Comparison of ENCODE assay signal across 8 cellular contexts in genomic region chr10:35642793-35643114, GRCh38. TPM values are rescaled to one million over a fixed set of nuclear protein-coding genes. Genes with fewer than 3 reads are reported as not detected.
DNase-seq lines count a peak whose midpoint lies in the region; ATAC-seq lines count a peak whose summit lies in the region.

No MANE protein-coding gene starts in this region.

- H3K27me3 ChIP-seq in mucosa of stomach (ENCODE audit: control insufficient read depth, insufficient read depth, low read length) (no peaks in the 10 kb centered on the region), aorta (ENCODE audit: control insufficient read depth in 1 of 2, insufficient read depth in 2 of 2, low read length in 1 of 2) (no peaks in the 10 kb centered on the region)

- H3K9me3 Mint-ChIP-seq in stimulated activated naive CD8-positive, alpha-beta T cell treated with anti-CD3 and anti-CD28 coated beads, Interleukin-15, Interleukin-2, amounts not matched to agents 100 ng/mL and 50 ng/mL, for 24 hours, result no peaks in the 10 kb centered on the region
- no peaks in the 10 kb centered on the region for H3K9me3 Mint-ChIP-seq in dendritic cell treated with granulocyte-macrophage colony-stimulating factor and Interleukin-4, amounts not matched to agents 40 ng/mL and 50 ng/mL, for 4 days

- peak overlapping the region; percentile 82 for H3K4me3 ChIP-seq in mucosa of stomach (ENCODE audit: low read length)
- peak overlapping the region; percentile 1 to 79 for H3K4me3 ChIP-seq in aorta (ENCODE audit: low read length in 2 of 2)

- ATAC-seq in stimulated activated naive CD8-positive, alpha-beta T cell treated with anti-CD3 and anti-CD28 coated beads, Interleukin-15, Interleukin-2, amounts not matched to agents 100 U/mL and 50 U/mL, for 24 hours, result no peak
- peak; percentile 5 for ATAC-seq in aorta (ENCODE audit: low FRiP score)
- ATAC-seq in GM19463 (IDR thresholded peaks at IDR 0.05; ENCODE audit: unreplicated experiment), result no peak

- peaks cover 27% of the 10 kb centered on the region for H3K4me1 ChIP-seq in mucosa of stomach (ENCODE audit: control insufficient read depth, insufficient read depth, low read length)
- no peaks in the 10 kb centered on the region for H3K4me1 ChIP-seq in aorta (ENCODE audit: control insufficient read depth in 1 of 2, insufficient read depth in 2 of 2, low read length in 2 of 2)

- H3K36me3 ChIP-seq in mucosa of stomach (ENCODE audit: control insufficient read depth, insufficient read depth, low read length) (no peaks in the 10 kb centered on the region), aorta (ENCODE audit: control insufficient read depth in 1 of 2, insufficient read depth in 2 of 2, low read length in 1 of 2) (no peaks in the 10 kb centered on the region)

- peak overlapping the region; percentile 61 for H3K9ac ChIP-seq in mucosa of stomach (ENCODE audit: low read length)

- peaks cover 60% of the 10 kb centered on the region for H3K27me3 Mint-ChIP-seq in stimulated activated naive CD8-positive, alpha-beta T cell treated with anti-CD3 and anti-CD28 coated beads, Interleukin-15, Interleukin-2, amounts not matched to agents 100 ng/mL and 50 ng/mL, for 24 hours
- peaks cover 69% of the 10 kb centered on the region for H3K27me3 Mint-ChIP-seq in dendritic cell treated with granulocyte-macrophage colony-stimulating factor and Interleukin-4, amounts not matched to agents 40 ng/mL and 50 ng/mL, for 4 days

- H3K9me3 ChIP-seq in mucosa of stomach (ENCODE audit: control insufficient read depth, low read length) (no peaks in the 10 kb centered on the region), aorta (ENCODE audit: control insufficient read depth, low read length) (peaks cover 3% of the 10 kb centered on the region)

- no peak for DNase-seq in stimulated activated naive CD8-positive, alpha-beta T cell treated with anti-CD3 and anti-CD28 coated beads, Interleukin-15, Interleukin-2, amounts not matched to agents 100 U/mL and 50 U/mL, for 24 hours
- DNase-seq in aorta (no peak), cerebellar nuclear complex (lab: John Stamatoyannopoulos, UW) (no peak), NCI-H1930 (lab: John Stamatoyannopoulos, UW) (no peak)

- no peaks in the 10 kb centered on the region for H3K36me3 Mint-ChIP-seq in stimulated activated naive CD8-positive, alpha-beta T cell treated with anti-CD3 and anti-CD28 coated beads, Interleukin-15, Interleukin-2, amounts not matched to agents 100 ng/mL and 50 ng/mL, for 24 hours (ENCODE audit: low read depth)
- peaks cover 14% of the 10 kb centered on the region for H3K36me3 Mint-ChIP-seq in dendritic cell treated with granulocyte-macrophage colony-stimulating factor and Interleukin-4, amounts not matched to agents 40 ng/mL and 50 ng/mL, for 4 days (ENCODE audit: low read depth)

- peak overlapping the region; percentile 79 for H3K4me3 Mint-ChIP-seq in stimulated activated naive CD8-positive, alpha-beta T cell treated with anti-CD3 and anti-CD28 coated beads, Interleukin-15, Interleukin-2, amounts not matched to agents 100 ng/mL and 50 ng/mL, for 24 hours
- peak overlapping the region; percentile 81 for H3K4me3 Mint-ChIP-seq in dendritic cell treated with granulocyte-macrophage colony-stimulating factor and Interleukin-4, amounts not matched to agents 40 ng/mL and 50 ng/mL, for 4 days

- H3K4me1 Mint-ChIP-seq in stimulated activated naive CD8-positive, alpha-beta T cell treated with anti-CD3 and anti-CD28 coated beads, Interleukin-15, Interleukin-2, amounts not matched to agents 100 ng/mL and 50 ng/mL, for 24 hours (ENCODE audit: low read depth), result peaks cover 31% of the 10 kb centered on the region
- peaks cover 43% of the 10 kb centered on the region for H3K4me1 Mint-ChIP-seq in dendritic cell treated with granulocyte-macrophage colony-stimulating factor and Interleukin-4, amounts not matched to agents 40 ng/mL and 50 ng/mL, for 4 days (ENCODE audit: low read depth)

- WGBS in aorta, 2 donors, result 0 to 1% methylated on average over 17 of the region's 17 CpGs

- H3K27ac ChIP-seq in aorta (ENCODE audit: low read depth in 1 of 2, low read length in 2 of 2), result no peak overlapping the region

- H3K27ac Mint-ChIP-seq in stimulated activated naive CD8-positive, alpha-beta T cell treated with anti-CD3 and anti-CD28 coated beads, Interleukin-15, Interleukin-2, amounts not matched to agents 100 ng/mL and 50 ng/mL, for 24 hours, result no peak overlapping the region
- H3K27ac Mint-ChIP-seq in dendritic cell treated with granulocyte-macrophage colony-stimulating factor and Interleukin-4, amounts not matched to agents 40 ng/mL and 50 ng/mL, for 4 days, result peak overlapping the region; percentile 68

- intact Hi-C loops in dendritic cell treated with granulocyte-macrophage colony-stimulating factor and Interleukin-4, amounts not matched to agents 40 ng/mL and 50 ng/mL, for 4 days (cut with micrococcal nuclease), result no loop called here
- intact Hi-C loops in aorta (cut with DNase I), result loop anchor here (5.0 to 10.0 kb wide), 4 partner anchors 532 to 865 kb away; no protein-coding TSS in a partner anchor

RNA-seq across cellular contexts. Expression of gene FZD8, which starts 0.7 kb away (rescaled TPM):
- 10 to 100 TPM in 1 of 2 donors, 1 to 10 TPM in 1; 8.2 to 28.6 TPM for total RNA-seq in aorta
- 1 to 10 TPM in 1 of 2 donors, under 1 TPM in 1; 0.50 to 9.2 TPM for polyA plus RNA-seq in aorta

RNA-seq across cellular contexts. Expression of gene GJD4, which starts 37.6 kb away (rescaled TPM):
- total RNA-seq in aorta, result not detected
- not detected for polyA plus RNA-seq in aorta
